Comparison of ENCODE assay signal across 20 cellular contexts in genomic region chr10:80415734-80416281, GRCh38. TPM values are rescaled to one million over a fixed set of nuclear protein-coding genes. Genes with fewer than 3 reads are reported as not detected.
DNase-seq lines count a peak whose midpoint lies in the region; ATAC-seq and TF ChIP-seq lines count a peak whose summit lies in the region.
"Had no signal": no experiment of that assay in that cellular context is flagged by ENCODE, and none has a peak within 500 bp of the region (broad histone marks: within the 10 kb centered on the region; RNA-seq: fewer than 3 reads in every experiment).

No MANE protein-coding gene starts in this region.

- intact Hi-C loops in mucosa of descending colon (cut with DNase I, micrococcal nuclease) = no loop called here
- intact Hi-C loops in activated naive CD4-positive, alpha-beta T cell treated with anti-CD3 and anti-CD28 coated beads for 36 hours (cut with micrococcal nuclease) = no loop called here

- no peak overlapping the region for H3K27ac Mint-ChIP-seq in activated naive CD4-positive, alpha-beta T cell treated with anti-CD3 and anti-CD28 coated beads for 36 hours
- H3K27ac Mint-ChIP-seq: activated naive CD4-positive, alpha-beta T cell treated with anti-CD3 and anti-CD28 coated beads, Interleukin-2, amount 50 U/mL, for 72 hours; B cell; stimulated activated effector memory CD8-positive, alpha-beta T cell treated with anti-CD3 and anti-CD28 coated beads, Interleukin-12 subunit alpha, Interleukin-12 subunit beta, amount 100 ng/mL, for 72 hours had no signal

- no peaks in the 10 kb centered on the region for H3K36me3 Mint-ChIP-seq in activated naive CD4-positive, alpha-beta T cell treated with anti-CD3 and anti-CD28 coated beads for 36 hours (ENCODE audit: low read depth)
- H3K36me3 Mint-ChIP-seq: activated naive CD4-positive, alpha-beta T cell treated with anti-CD3 and anti-CD28 coated beads, Interleukin-2, amount 50 U/mL, for 72 hours; stimulated activated effector memory CD8-positive, alpha-beta T cell treated with anti-CD3 and anti-CD28 coated beads, Interleukin-12 subunit alpha, Interleukin-12 subunit beta, amount 100 ng/mL, for 72 hours had no signal

- TF ChIP-seq CTCF in VCaP (conservative IDR thresholded peaks at IDR 0.05) (no peak), epithelial cell of proximal tubule (conservative IDR thresholded peaks at IDR 0.05; ENCODE audit: low read depth, low read length) (no peak), mucosa of descending colon (IDR thresholded peaks at IDR 0.05) (no peak)

- H3K4me1 Mint-ChIP-seq in activated naive CD4-positive, alpha-beta T cell treated with anti-CD3 and anti-CD28 coated beads for 36 hours (ENCODE audit: low read depth) = peaks cover 21% of the 10 kb centered on the region

- no peaks in the 10 kb centered on the region for H3K9me3 Mint-ChIP-seq in activated naive CD4-positive, alpha-beta T cell treated with anti-CD3 and anti-CD28 coated beads for 36 hours
- H3K9me3 Mint-ChIP-seq: activated naive CD4-positive, alpha-beta T cell treated with anti-CD3 and anti-CD28 coated beads, Interleukin-2, amount 50 U/mL, for 72 hours; naive thymus-derived CD4-positive, alpha-beta T cell; stimulated activated effector memory CD8-positive, alpha-beta T cell treated with anti-CD3 and anti-CD28 coated beads, Interleukin-12 subunit alpha, Interleukin-12 subunit beta, amount 100 ng/mL, for 72 hours had no signal

- no peak overlapping the region for H3K4me3 Mint-ChIP-seq in activated naive CD4-positive, alpha-beta T cell treated with anti-CD3 and anti-CD28 coated beads for 36 hours
- H3K4me3 Mint-ChIP-seq: B cell; naive thymus-derived CD4-positive, alpha-beta T cell; stimulated activated effector memory CD8-positive, alpha-beta T cell treated with anti-CD3 and anti-CD28 coated beads, Interleukin-12 subunit alpha, Interleukin-12 subunit beta, amount 100 ng/mL, for 72 hours had no signal

- ATAC-seq in mucosa of descending colon (peak; percentile 40), HG02840 (IDR thresholded peaks at IDR 0.05; ENCODE audit: low FRiP score, unreplicated experiment) (no peak), GM19328 (IDR thresholded peaks at IDR 0.05; ENCODE audit: unreplicated experiment) (no peak)
- ATAC-seq: activated naive CD4-positive, alpha-beta T cell treated with anti-CD3 and anti-CD28 coated beads, Interleukin-2, amount 50 U/mL, for 72 hours; naive thymus-derived CD4-positive, alpha-beta T cell; stimulated activated effector memory CD8-positive, alpha-beta T cell treated with anti-CD3 and anti-CD28 coated beads, Interleukin-12 subunit alpha, Interleukin-12 subunit beta, amount 100 ng/mL, for 72 hours had no signal

- H3K27ac ChIP-seq in VCaP (peak overlapping the region; percentile 86), subcutaneous abdominal adipose tissue (ENCODE audit: low read depth, low read length) (peak overlapping the region; percentile 97)

- H3K36me3 ChIP-seq in mucosa of descending colon (ENCODE audit: low read depth) = no peaks in the 10 kb centered on the region
- peaks cover 3 to 10% (median 7%) of the 10 kb centered on the region in 5 donors for H3K36me3 ChIP-seq in subcutaneous abdominal adipose tissue (ENCODE audit: control insufficient read depth in 5 of 5, insufficient read depth in 5 of 5, low read length in 5 of 5)

- H3K4me3 ChIP-seq in epithelial cell of proximal tubule (ENCODE audit: low read depth, low read length) (peak overlapping the region; percentile 22), mucosa of descending colon (no peak overlapping the region), subcutaneous abdominal adipose tissue (ENCODE audit: low read depth in 1 of 5, low read length in 5 of 5) (peak overlapping the region in 4 of 5 donors; percentile 20 to 52 (median 40))

- H3K9ac ChIP-seq in subcutaneous abdominal adipose tissue (ENCODE audit: low read length in 5 of 5) = peak overlapping the region in 3 of 5 donors; percentile 14 to 45 (median 44)

- no peaks in the 10 kb centered on the region for H3K27me3 Mint-ChIP-seq in activated naive CD4-positive, alpha-beta T cell treated with anti-CD3 and anti-CD28 coated beads for 36 hours (ENCODE audit: low read depth)
- H3K27me3 Mint-ChIP-seq: B cell; naive thymus-derived CD4-positive, alpha-beta T cell had no signal

- no peaks in the 10 kb centered on the region for H3K27me3 ChIP-seq in subcutaneous abdominal adipose tissue (ENCODE audit: control insufficient read depth in 5 of 5, insufficient read depth in 4 of 5, low read length in 5 of 5)

- no peaks in the 10 kb centered on the region for H3K9me3 ChIP-seq in mucosa of descending colon
- H3K9me3 ChIP-seq in subcutaneous abdominal adipose tissue (ENCODE audit: control insufficient read depth in 5 of 5, low read length in 5 of 5) = no peaks in the 10 kb centered on the region

- H3K4me1 ChIP-seq in mucosa of descending colon (ENCODE audit: low read depth) = peaks cover 43% of the 10 kb centered on the region
- peaks cover 36 to 89% (median 81%) of the 10 kb centered on the region in 5 donors for H3K4me1 ChIP-seq in subcutaneous abdominal adipose tissue (ENCODE audit: control insufficient read depth in 5 of 5, insufficient read depth in 5 of 5, low read length in 5 of 5)

- peak; percentile 46 for DNase-seq in epithelial cell of proximal tubule (ENCODE audit: low read depth)
- DNase-seq in mucosa of descending colon = no peak
- no peak for DNase-seq in LoVo (ENCODE audit: low spot score)
- no peak for DNase-seq in activated naive CD4-positive, alpha-beta T cell treated with anti-CD3 and anti-CD28 coated beads for 36 hours
- DNase-seq: activated CD4-positive, alpha-beta T cell treated with anti-CD3 and anti-CD28 coated beads for 1 hour; activated CD8-positive, alpha-beta memory T cell treated with anti-CD3 and anti-CD28 coated beads, Interleukin-2, amount 50 U/mL, for 4 hours; central memory CD4-positive, alpha-beta T cell; kidney glomerular epithelial cell; naive thymus-derived CD4-positive, alpha-beta T cell; NCI-H2107; NCI-H69 had no signal

- CTCF ChIA-PET in activated naive CD4-positive, alpha-beta T cell treated with anti-CD3 and anti-CD28 coated beads for 36 hours (lab: Charles Lee) = interaction anchor here (0.6 kb wide), 1 partner anchor 20 kb away, joined by 3 read pairs; no protein-coding TSS in a partner anchor

RNA-seq across cellular contexts. Expression of gene PRXL2A, which starts 7.5 kb away (rescaled TPM):
- 50.5 and 52.0 TPM in 2 replicates for total RNA-seq in epithelial cell of proximal tubule
- total RNA-seq in mucosa of descending colon = 100 to 1,000 TPM in 1 of 3 donors, 10 to 100 TPM in 2; 95.2 to 123 (median 95.8) TPM
- total RNA-seq in activated naive CD4-positive, alpha-beta T cell treated with anti-CD3 and anti-CD28 coated beads for 36 hours = 10 to 100 TPM; 17.6 to 17.7 TPM

RNA-seq across cellular contexts. Expression of gene TSPAN14, which starts 38.3 kb away (rescaled TPM):
- total RNA-seq in epithelial cell of proximal tubule = 96.7 and 139 TPM in 2 replicates
- 10 to 100 TPM; 75.5 to 96.5 (median 81.0) TPM for total RNA-seq in mucosa of descending colon
- total RNA-seq in activated naive CD4-positive, alpha-beta T cell treated with anti-CD3 and anti-CD28 coated beads for 36 hours = 10 to 100 TPM; 33.5 to 35.5 TPM

RNA-seq across cellular contexts. Expression of gene DYDC2, which starts 59.2 kb away (rescaled TPM):
- 0.22 and 2.1 TPM in 2 replicates for total RNA-seq in epithelial cell of proximal tubule
- not detected for total RNA-seq in mucosa of descending colon
- total RNA-seq in activated naive CD4-positive, alpha-beta T cell treated with anti-CD3 and anti-CD28 coated beads for 36 hours = not detected
- total RNA-seq: activated naive CD4-positive, alpha-beta T cell treated with anti-CD3 and anti-CD28 coated beads, Interleukin-2, amount 50 U/mL, for 72 hours; B cell; naive thymus-derived CD4-positive, alpha-beta T cell; sciatic nerve; T-helper 2 cell treated with Interferon-gamma antibody and Interleukin-4, amounts not matched to agents 100 ng/mL and 5 ng/mL, for 36 hours had no signal

RNA-seq across cellular contexts. Expression of gene DYDC1, which starts 59.3 kb away (rescaled TPM):
- total RNA-seq in epithelial cell of proximal tubule = not detected in 2 replicates
- not detected for total RNA-seq in mucosa of descending colon
- not detected for total RNA-seq in activated naive CD4-positive, alpha-beta T cell treated with anti-CD3 and anti-CD28 coated beads for 36 hours
- total RNA-seq: activated naive CD4-positive, alpha-beta T cell treated with anti-CD3 and anti-CD28 coated beads, Interleukin-2, amount 50 U/mL, for 72 hours; B cell; naive thymus-derived CD4-positive, alpha-beta T cell; sciatic nerve; T-helper 2 cell treated with Interferon-gamma antibody and Interleukin-4, amounts not matched to agents 100 ng/mL and 5 ng/mL, for 36 hours had no signal
